In genomic region chr2:27736031-27736889, GRCh38 we compare ENCODE assay signal across 8 cellular contexts. TPM values are rescaled to one million over a fixed set of nuclear protein-coding genes. Genes with fewer than 3 reads are reported as not detected.
DNase-seq lines count a peak whose midpoint lies in the region; TF ChIP-seq lines count a peak whose summit lies in the region.

No MANE protein-coding gene starts in this region.

- peaks cover 19% of the 10 kb centered on the region for H3K4me1 Mint-ChIP-seq in activated T-helper 1 cell treated with anti-CD3 and anti-CD28 coated beads, Interleukin-12 subunit alpha, Interleukin-12 subunit beta, Interleukin-2, Interleukin-4 antibody, amounts not matched to agents 30 ng/mL and 10 ng/mL and 1 ng/mL, durations not matched to agents 14 hours and 24 hours and 36 hours (ENCODE audit: low read depth)

- no peaks in the 10 kb centered on the region for H3K36me3 Mint-ChIP-seq in activated T-helper 1 cell treated with anti-CD3 and anti-CD28 coated beads, Interleukin-12 subunit alpha, Interleukin-12 subunit beta, Interleukin-2, Interleukin-4 antibody, amounts not matched to agents 30 ng/mL and 10 ng/mL and 1 ng/mL, durations not matched to agents 14 hours and 24 hours and 36 hours (ENCODE audit: low read depth)

- DNase-seq in EH (ENCODE audit: low read depth) (peak; percentile 32), right atrium auricular region (ENCODE audit: low spot score) (peak; percentile 52), renal cortical epithelial cell (ENCODE audit: low read depth) (peak; percentile 55), RKO (ENCODE audit: low spot score) (no peak), SJCRH30 (no peak), globus pallidus (ENCODE audit: low spot score) (no peak), NCI-H1092 treated with DMSO at 0.1 percent for 48 hours (lab: John Stamatoyannopoulos, UW) (no peak)
- DNase-seq in activated T-helper 1 cell treated with anti-CD3 and anti-CD28 coated beads, Interleukin-12 subunit alpha, Interleukin-12 subunit beta, Interleukin-2, Interleukin-4 antibody, amounts not matched to agents 30 ng/mL and 10 ng/mL and 1 ng/mL, durations not matched to agents 14 hours and 24 hours and 36 hours (ENCODE audit: low spot score): no peak

- peak overlapping the region in 1 of 2 donors; percentile 46 for H3K4me3 ChIP-seq in right atrium auricular region
- H3K4me3 ChIP-seq in SJCRH30: no peak overlapping the region

- peak overlapping the region; percentile 26 for H3K4me3 Mint-ChIP-seq in activated T-helper 1 cell treated with anti-CD3 and anti-CD28 coated beads, Interleukin-12 subunit alpha, Interleukin-12 subunit beta, Interleukin-2, Interleukin-4 antibody, amounts not matched to agents 30 ng/mL and 10 ng/mL and 1 ng/mL, durations not matched to agents 14 hours and 24 hours and 36 hours

- no peaks in the 10 kb centered on the region for H3K9me3 Mint-ChIP-seq in activated T-helper 1 cell treated with anti-CD3 and anti-CD28 coated beads, Interleukin-12 subunit alpha, Interleukin-12 subunit beta, Interleukin-2, Interleukin-4 antibody, amounts not matched to agents 30 ng/mL and 10 ng/mL and 1 ng/mL, durations not matched to agents 14 hours and 24 hours and 36 hours

- intact Hi-C loops in activated T-helper 1 cell treated with anti-CD3 and anti-CD28 coated beads, Interleukin-12 subunit alpha, Interleukin-12 subunit beta, Interleukin-2, Interleukin-4 antibody, amounts not matched to agents 30 ng/mL and 10 ng/mL and 1 ng/mL, durations not matched to agents 14 hours and 24 hours and 36 hours (cut with micrococcal nuclease): no loop called here

- H3K9me3 ChIP-seq in right atrium auricular region (no peaks in the 10 kb centered on the region), SJCRH30 (replicated peaks) (peaks cover 7% of the 10 kb centered on the region; the same call in 1 of the 2 replicates)

- peak overlapping the region; percentile 44 for H3K27ac Mint-ChIP-seq in activated T-helper 1 cell treated with anti-CD3 and anti-CD28 coated beads, Interleukin-12 subunit alpha, Interleukin-12 subunit beta, Interleukin-2, Interleukin-4 antibody, amounts not matched to agents 30 ng/mL and 10 ng/mL and 1 ng/mL, durations not matched to agents 14 hours and 24 hours and 36 hours

- no peak for TF ChIP-seq CTCF in right atrium auricular region (IDR thresholded peaks at IDR 0.05)

- H3K27me3 Mint-ChIP-seq in activated T-helper 1 cell treated with anti-CD3 and anti-CD28 coated beads, Interleukin-12 subunit alpha, Interleukin-12 subunit beta, Interleukin-2, Interleukin-4 antibody, amounts not matched to agents 30 ng/mL and 10 ng/mL and 1 ng/mL, durations not matched to agents 14 hours and 24 hours and 36 hours (ENCODE audit: insufficient read depth): no peaks in the 10 kb centered on the region

- no peaks in the 10 kb centered on the region for H3K36me3 ChIP-seq in right atrium auricular region
- H3K36me3 ChIP-seq in SJCRH30: no peaks in the 10 kb centered on the region

- H3K27ac ChIP-seq in right atrium auricular region (peak overlapping the region; percentile 81 to 88), SJCRH30 (no peak overlapping the region)

- H3K4me1 ChIP-seq in right atrium auricular region: peaks cover 0 to 36% of the 10 kb centered on the region in 2 donors
- H3K4me1 ChIP-seq in SJCRH30: no peaks in the 10 kb centered on the region

- H3K27me3 ChIP-seq in right atrium auricular region (no peaks in the 10 kb centered on the region), SJCRH30 (no peaks in the 10 kb centered on the region)

RNA-seq across cellular contexts. Expression of gene MRPL33, which starts 35.3 kb away (rescaled TPM):
- total RNA-seq in activated T-helper 1 cell treated with anti-CD3 and anti-CD28 coated beads, Interleukin-12 subunit alpha, Interleukin-12 subunit beta, Interleukin-2, Interleukin-4 antibody, amounts not matched to agents 30 ng/mL and 10 ng/mL and 1 ng/mL, durations not matched to agents 14 hours and 24 hours and 36 hours: 55.4 and 55.9 TPM in 2 replicates
- total RNA-seq in right atrium auricular region (100 to 1,000 TPM; 270 to 370 TPM), renal cortical epithelial cell (180 and 225 TPM in 2 replicates)
- total RNA-seq in SJCRH30 (2014; rRNA removed; shearing (Covaris generic)): 180 and 212 TPM in 2 replicates

Comparison
In these comparisons a context has a peak if more than half of its experiments do, and no peak if none do; other contexts are left out.
1. DNase-seq: peak in EH (single experiment), right atrium auricular region (single experiment) and renal cortical epithelial cell (single experiment); none in activated T-helper 1 cell treated with anti-CD3 and anti-CD28 coated beads, Interleukin-12 subunit alpha, Interleukin-12 subunit beta, Interleukin-2, Interleukin-4 antibody, amounts not matched to agents 30 ng/mL and 10 ng/mL and 1 ng/mL, durations not matched to agents 14 hours and 24 hours and 36 hours (single experiment), RKO (single experiment), SJCRH30 (0 of 2), globus pallidus (single experiment) and NCI-H1092 treated with DMSO at 0.1 percent for 48 hours (single experiment).